16 cellular contexts compared by ENCODE assay signal in genomic region chr5:75729321-75729720, GRCh38.
"Had no signal": no experiment of that assay in that cellular context is flagged by ENCODE, and none has a peak within 500 bp of the region (broad histone marks: within the 10 kb centered on the region; RNA-seq: fewer than 3 reads in every experiment).

No MANE protein-coding gene starts in this region.

- H3K36me3 ChIP-seq: heart right ventricle, left ventricle myocardium inferior, neural progenitor cell, right lobe of liver, SJSA1, thoracic aorta, WERI-Rb-1 had no signal

- H3K27ac ChIP-seq: heart right ventricle, left ventricle myocardium inferior, neural progenitor cell, parathyroid adenoma, right lobe of liver, SJSA1, thoracic aorta, WERI-Rb-1 had no signal

- H3K4me3 Mint-ChIP-seq: activated naive CD8-positive, alpha-beta T cell treated with anti-CD3 and anti-CD28 coated beads, Interleukin-2, amount 50 U/mL, for 24 hours; neural progenitor cell had no signal

- H3K27me3 Mint-ChIP-seq: activated naive CD8-positive, alpha-beta T cell treated with anti-CD3 and anti-CD28 coated beads, Interleukin-2, amount 50 U/mL, for 24 hours had no signal

- H3K27me3 ChIP-seq: neural progenitor cell, right lobe of liver had no signal

- H3K9me3 Mint-ChIP-seq: activated naive CD8-positive, alpha-beta T cell treated with anti-CD3 and anti-CD28 coated beads, Interleukin-2, amount 50 U/mL, for 24 hours; neural progenitor cell had no signal

- H3K4me1 ChIP-seq: heart right ventricle, left ventricle myocardium inferior, neural progenitor cell, parathyroid adenoma, right lobe of liver, SJSA1 had no signal

- H3K27ac Mint-ChIP-seq: activated naive CD8-positive, alpha-beta T cell treated with anti-CD3 and anti-CD28 coated beads, Interleukin-2, amount 50 U/mL, for 24 hours had no signal

- H3K9me3 ChIP-seq: right lobe of liver, thoracic aorta had no signal

- H3K36me3 Mint-ChIP-seq: neural progenitor cell had no signal

- H3K4me1 Mint-ChIP-seq: activated naive CD8-positive, alpha-beta T cell treated with anti-CD3 and anti-CD28 coated beads, Interleukin-2, amount 50 U/mL, for 24 hours had no signal

- DNase-seq: activated CD4-positive, alpha-beta T cell treated with anti-CD3 and anti-CD28 coated beads for 4 hours; activated CD8-positive, alpha-beta memory T cell treated with anti-CD3 and anti-CD28 coated beads for 24 hours; activated naive CD4-positive, alpha-beta T cell treated with Interleukin-2 at 50 U/mL for 16 hours; activated naive CD8-positive, alpha-beta T cell treated with anti-CD3 and anti-CD28 coated beads, Interleukin-2, amount 50 U/mL, for 24 hours; heart right ventricle; left ventricle myocardium inferior; mesendoderm; right lobe of liver; stimulated activated CD4-positive, alpha-beta T cell treated with anti-CD3 and anti-CD28 coated beads, Interleukin-2, amount 100 ng/mL, for 48 hours; stimulated activated naive CD8-positive, alpha-beta T cell treated with anti-CD3 and anti-CD28 coated beads, Interleukin-15, Interleukin-2, amounts not matched to agents 100 U/mL and 50 U/mL, for 24 hours; T1000 had no signal

- H3K4me3 ChIP-seq: heart right ventricle, left ventricle myocardium inferior, neural progenitor cell, right lobe of liver, SJSA1, thoracic aorta had no signal
